In genomic region chr19:14446336-14447036, GRCh38 we compare ENCODE assay signal across 1 cellular context.
TF ChIP-seq lines count a peak whose summit lies in the region.

No MANE protein-coding gene starts in this region.

TF ChIP-seq in GM12878, 131 proteins besides CTCF, POLR2A, EP300 and RAD21:
- peak; percentile 89 for TF ChIP-seq ZBTB40 (IDR thresholded peaks at IDR 0.05; ENCODE audit: borderline replicate concordance)
- TF ChIP-seq DPF2 (IDR thresholded peaks at IDR 0.05), result no peak
- TF ChIP-seq MTA3 (IDR thresholded peaks at IDR 0.05; ENCODE audit: borderline replicate concordance, low read length), result no peak
